In the genomic region with DNA sequence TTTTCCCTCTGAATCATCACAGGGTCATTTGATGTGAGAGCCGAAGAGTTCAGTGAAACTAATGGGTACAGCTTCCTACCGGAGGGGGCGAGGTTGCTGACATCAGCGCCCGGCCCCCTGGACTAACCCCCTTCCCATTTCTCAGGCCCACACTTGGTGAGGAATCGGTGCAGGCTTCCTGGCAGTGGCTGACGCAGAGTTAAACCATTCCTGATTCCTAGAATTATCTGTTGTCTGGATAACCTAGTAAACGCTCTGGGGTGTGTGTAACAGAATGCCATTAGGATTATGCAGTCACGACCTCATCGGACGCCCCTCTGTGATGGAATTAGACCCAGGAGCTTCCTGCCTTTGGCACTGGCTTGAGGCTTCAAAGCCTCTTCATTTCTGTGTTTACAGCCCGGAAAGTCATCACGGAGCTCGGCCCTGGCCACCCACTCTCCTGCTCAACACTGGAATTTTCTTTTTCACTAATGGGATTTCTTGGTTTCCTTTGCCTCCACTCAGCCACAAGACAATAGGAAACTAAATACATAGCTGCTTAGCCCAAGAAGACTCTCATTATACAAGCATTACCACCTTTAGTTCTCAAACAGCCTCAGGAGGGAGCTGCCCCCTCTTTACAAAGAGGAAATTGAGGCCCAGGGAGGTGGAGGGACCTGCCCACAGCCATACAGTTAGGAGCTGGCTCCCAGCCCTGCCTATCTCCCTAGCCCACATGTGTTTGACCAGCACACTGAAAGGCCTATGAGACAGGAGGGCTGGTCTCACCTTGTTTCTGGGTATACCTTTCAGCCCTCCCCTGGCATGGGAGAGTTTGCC, we compare ENCODE assay signal across 10 cellular contexts.
DNase-seq lines count a peak whose midpoint lies in the region; ATAC-seq, FAIRE-seq and TF ChIP-seq lines count a peak whose summit lies in the region.
"Had no signal": no experiment of that assay in that cellular context is flagged by ENCODE, and none has a peak within 500 bp of the region (broad histone marks: within the 10 kb centered on the region; RNA-seq: fewer than 3 reads in every experiment).

No MANE protein-coding gene starts in this region.

- no peaks in the 10 kb centered on the region for H3K27me3 Mint-ChIP-seq in naive thymus-derived CD8-positive, alpha-beta T cell
- H3K27me3 Mint-ChIP-seq: dendritic cell treated with granulocyte-macrophage colony-stimulating factor and Interleukin-4, amounts not matched to agents 40 ng/mL and 50 ng/mL, for 4 days; stimulated activated naive B cell treated with anti-CD40 and anti-IgM and Interleukin-4, amounts not matched to agents 10 μg/mL and 1 μg/mL and 100 μg/mL, for 72 hours had no signal

- no peak for TF ChIP-seq CTCF in A549 (IDR thresholded peaks at IDR 0.05)

- peak; percentile 8 to 53; a peak in 2 of 5 replicates for TF ChIP-seq RAD21 in A549 (conservative IDR thresholded peaks at IDR 0.05 in 1 of 2, IDR thresholded peaks at IDR 0.05 in 1 of 2)

- CTCF ChIA-PET in A549 (lab: Yijun Ruan, JAX): interaction anchor here (0.6 to 12.0 kb wide), 20 partner anchors 11 to 419 kb away, joined by 3 to 131 read pairs (median 4); a partner anchor contains a TSS

- H3K36me3 Mint-ChIP-seq in naive thymus-derived CD8-positive, alpha-beta T cell: peaks cover 0 to 54% (median 17%) of the 10 kb centered on the region in 3 donors

- FAIRE-seq in A549 (lab: Jason Lieb, UNC): peak; percentile 39

- peak overlapping the region; percentile 63 for H3K4me2 ChIP-seq in A549

- peak overlapping the region in 8 of 10 donors; percentile 15 to 95 (median 58) for H3K27ac Mint-ChIP-seq in naive thymus-derived CD8-positive, alpha-beta T cell
- H3K27ac Mint-ChIP-seq: stimulated activated naive B cell treated with anti-CD40 and anti-IgM and Interleukin-4, amounts not matched to agents 10 μg/mL and 1 μg/mL and 100 μg/mL, for 72 hours had no signal

- intact Hi-C loops in head of caudate nucleus (cut with DNase I): no loop called here

- no peaks in the 10 kb centered on the region for H3K9me3 Mint-ChIP-seq in naive thymus-derived CD8-positive, alpha-beta T cell
- H3K9me3 Mint-ChIP-seq: dendritic cell treated with granulocyte-macrophage colony-stimulating factor and Interleukin-4, amounts not matched to agents 40 ng/mL and 50 ng/mL, for 4 days; stimulated activated naive B cell treated with anti-CD40 and anti-IgM and Interleukin-4, amounts not matched to agents 10 μg/mL and 1 μg/mL and 100 μg/mL, for 72 hours had no signal

- peak overlapping the region; percentile 99 to 100 for H3K27ac ChIP-seq in A549

- peak; percentile 99 to 100 for TF ChIP-seq EP300 in A549 (IDR thresholded peaks at IDR 0.05)

- DNase-seq in A549 (ENCODE audit: low read depth in 1 of 2, low spot score in 1 of 2) (peak; percentile 90 to 96), LHCN-M2 (ENCODE audit: low read depth) (peak; percentile 73), dedifferentiated amniotic fluid mesenchymal stem cell (ENCODE audit: extremely low spot score) (peak; percentile 63), NCI-H748 treated with DMSO at 0.1 percent for 48 hours (lab: John Stamatoyannopoulos, UW) (no peak), head of caudate nucleus (no peak)
- DNase-seq in naive thymus-derived CD8-positive, alpha-beta T cell: no peak
- DNase-seq: stimulated activated naive B cell treated with anti-CD40 and anti-IgM and Interleukin-4, amounts not matched to agents 10 μg/mL and 1 μg/mL and 100 μg/mL, for 72 hours had no signal

- ATAC-seq in A549: peak; percentile 55 to 73
- no peak for ATAC-seq in naive thymus-derived CD8-positive, alpha-beta T cell
- no peak for ATAC-seq in GM21390 (IDR thresholded peaks at IDR 0.05; ENCODE audit: unreplicated experiment)
- no peak for ATAC-seq in GM21515 (IDR thresholded peaks at IDR 0.05; ENCODE audit: unreplicated experiment)
- ATAC-seq: stimulated activated naive B cell treated with anti-CD40 and anti-IgM and Interleukin-4, amounts not matched to agents 10 μg/mL and 1 μg/mL and 100 μg/mL, for 72 hours had no signal

- POLR2A ChIA-PET in A549 (lab: Yijun Ruan, JAX): interaction anchor here (0.8 to 5.2 kb wide), 10 partner anchors 12 to 183 kb away, joined by 3 to 87 read pairs (median 4); a partner anchor contains a TSS
- POLR2A ChIA-PET in naive thymus-derived CD8-positive, alpha-beta T cell (lab: Charles Lee): interaction anchor here (0.7 to 1.5 kb wide), 2 partner anchors 31 to 127 kb away, joined by 3 to 4 read pairs; a partner anchor contains a TSS

- H3K4me1 Mint-ChIP-seq in naive thymus-derived CD8-positive, alpha-beta T cell: peaks cover 2 to 22% (median 12%) of the 10 kb centered on the region in 4 donors
- H3K4me1 Mint-ChIP-seq: stimulated activated naive B cell treated with anti-CD40 and anti-IgM and Interleukin-4, amounts not matched to agents 10 μg/mL and 1 μg/mL and 100 μg/mL, for 72 hours had no signal

- H3K4me3 Mint-ChIP-seq in naive thymus-derived CD8-positive, alpha-beta T cell: peak overlapping the region in 3 of 10 donors; percentile 54 to 68 (median 62)
- H3K4me3 Mint-ChIP-seq: dendritic cell treated with granulocyte-macrophage colony-stimulating factor and Interleukin-4, amounts not matched to agents 40 ng/mL and 50 ng/mL, for 4 days; stimulated activated naive B cell treated with anti-CD40 and anti-IgM and Interleukin-4, amounts not matched to agents 10 μg/mL and 1 μg/mL and 100 μg/mL, for 72 hours had no signal

- WGBS in A549 (ENCODE audit: missing lambda C conversion rate): 1% methylated on average over 14 of the region's 14 CpGs

- TF ChIP-seq POLR2A in A549 (IDR thresholded peaks at IDR 0.05; ENCODE audit: low read length): no peak

- H3K4me3 ChIP-seq in A549: no peak overlapping the region

- H3K4me1 ChIP-seq in A549: peaks cover 87% of the 10 kb centered on the region

- no peaks in the 10 kb centered on the region for H3K9me3 ChIP-seq in A549

TF ChIP-seq in A549, 52 proteins besides CTCF, POLR2A, EP300 and RAD21 (continues in another document):
- peak; percentile 61; the same call in 1 of the 2 replicates for TF ChIP-seq EHF (CRISPR knock-in tag; IDR thresholded peaks at IDR 0.05)
- TF ChIP-seq, protein P1, sequence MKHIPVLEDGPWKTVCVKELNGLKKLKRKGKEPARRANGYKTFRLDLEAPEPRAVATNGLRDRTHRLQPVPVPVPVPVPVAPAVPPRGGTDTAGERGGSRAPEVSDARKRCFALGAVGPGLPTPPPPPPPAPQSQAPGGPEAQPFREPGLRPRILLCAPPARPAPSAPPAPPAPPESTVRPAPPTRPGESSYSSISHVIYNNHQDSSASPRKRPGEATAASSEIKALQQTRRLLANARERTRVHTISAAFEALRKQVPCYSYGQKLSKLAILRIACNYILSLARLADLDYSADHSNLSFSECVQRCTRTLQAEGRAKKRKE (CRISPR knock-in tag; IDR thresholded peaks at IDR 0.05; ENCODE audit: low read depth): peak; percentile 68
- peak; percentile 99 for TF ChIP-seq GATA3 (IDR thresholded peaks at IDR 0.05; ENCODE audit: borderline replicate concordance)
- peak; percentile 97 to 99 for TF ChIP-seq JUN (IDR thresholded peaks at IDR 0.05)
- TF ChIP-seq HOXB13 (CRISPR knock-in tag; IDR thresholded peaks at IDR 0.05; ENCODE audit: low read depth): peak; percentile 70
- TF ChIP-seq CEBPB (IDR thresholded peaks at IDR 0.05): peak; percentile 50 to 74; a peak in 3 of 4 replicates
- TF ChIP-seq MYC (IDR thresholded peaks at IDR 0.05; ENCODE audit: borderline replicate concordance, low read length): peak; percentile 78; the same call in 1 of the 2 replicates
- TF ChIP-seq JUNB (IDR thresholded peaks at IDR 0.05): peak; percentile 96
- TF ChIP-seq HEYL (CRISPR knock-in tag; IDR thresholded peaks at IDR 0.05): 0 out of 2 replicates have a peak, but pooled peaks have one; percentile 18
- no peak for TF ChIP-seq RCOR1 (IDR thresholded peaks at IDR 0.05; ENCODE audit: low read depth, low read length)
- peak; percentile 90 for TF ChIP-seq TP53 (CRISPR knock-in tag; IDR thresholded peaks at IDR 0.05)
- 0 out of 2 replicates have a peak, but pooled peaks have one; percentile 12 for TF ChIP-seq TFCP2L1 (CRISPR knock-in tag; IDR thresholded peaks at IDR 0.05)
- TF ChIP-seq RARB (CRISPR knock-in tag; IDR thresholded peaks at IDR 0.05): peak; percentile 94
- no peak for TF ChIP-seq KDM1A (IDR thresholded peaks at IDR 0.05; ENCODE audit: low read depth)
- TF ChIP-seq CHD4 (IDR thresholded peaks at IDR 0.05; ENCODE audit: borderline replicate concordance): no peak
- TF ChIP-seq SREBF2 (IDR thresholded peaks at IDR 0.05): no peak
- TF ChIP-seq, protein P2, sequence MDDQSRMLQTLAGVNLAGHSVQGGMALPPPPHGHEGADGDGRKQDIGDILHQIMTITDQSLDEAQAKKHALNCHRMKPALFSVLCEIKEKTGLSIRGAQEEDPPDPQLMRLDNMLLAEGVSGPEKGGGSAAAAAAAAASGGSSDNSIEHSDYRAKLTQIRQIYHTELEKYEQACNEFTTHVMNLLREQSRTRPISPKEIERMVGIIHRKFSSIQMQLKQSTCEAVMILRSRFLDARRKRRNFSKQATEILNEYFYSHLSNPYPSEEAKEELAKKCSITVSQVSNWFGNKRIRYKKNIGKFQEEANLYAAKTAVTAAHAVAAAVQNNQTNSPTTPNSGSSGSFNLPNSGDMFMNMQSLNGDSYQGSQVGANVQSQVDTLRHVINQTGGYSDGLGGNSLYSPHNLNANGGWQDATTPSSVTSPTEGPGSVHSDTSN (IDR thresholded peaks at IDR 0.05): peak; percentile 81
- TF ChIP-seq MAZ (IDR thresholded peaks at IDR 0.05; ENCODE audit: borderline replicate concordance, low read depth, low read length): peak; percentile 81; the same call in 1 of the 2 replicates
- peak; percentile 38; the same call in 1 of the 2 replicates for TF ChIP-seq HOXA7 (CRISPR knock-in tag; IDR thresholded peaks at IDR 0.05)
- TF ChIP-seq ZSCAN20 (CRISPR knock-in tag; IDR thresholded peaks at IDR 0.05): peak; percentile 50; the same call in 1 of the 2 replicates
- TF ChIP-seq FOXS1 (CRISPR knock-in tag; IDR thresholded peaks at IDR 0.05): peak; percentile 66; the same call in 1 of the 2 replicates
- peak; percentile 37 for TF ChIP-seq SMC3 (IDR thresholded peaks at IDR 0.05)
- TF ChIP-seq KDM5A (IDR thresholded peaks at IDR 0.05): no peak
- TF ChIP-seq FOSL2 (IDR thresholded peaks at IDR 0.05): peak; percentile 87
- TF ChIP-seq FOSL2 (CRISPR knock-in tag; IDR thresholded peaks at IDR 0.05): peak; percentile 94
- TF ChIP-seq, protein P3, sequence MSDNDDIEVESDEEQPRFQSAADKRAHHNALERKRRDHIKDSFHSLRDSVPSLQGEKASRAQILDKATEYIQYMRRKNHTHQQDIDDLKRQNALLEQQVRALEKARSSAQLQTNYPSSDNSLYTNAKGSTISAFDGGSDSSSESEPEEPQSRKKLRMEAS (IDR thresholded peaks at IDR 0.05): peak; percentile 81
- peak; percentile 45; the same call in 1 of the 2 replicates for TF ChIP-seq FOSB (CRISPR knock-in tag; IDR thresholded peaks at IDR 0.05)

Comparison
In these comparisons a context has a peak if more than half of its experiments do, and no peak if none do; other contexts are left out.
1. ATAC-seq: peak in A549 (2 of 2); none in naive thymus-derived CD8-positive, alpha-beta T cell (0 of 2), GM21390 (single experiment) and GM21515 (single experiment).
2. DNase-seq: peak in A549 (2 of 2), LHCN-M2 (single experiment) and dedifferentiated amniotic fluid mesenchymal stem cell (single experiment); none in naive thymus-derived CD8-positive, alpha-beta T cell (0 of 10), NCI-H748 treated with DMSO at 0.1 percent for 48 hours (single experiment) and head of caudate nucleus (0 of 42).